In the genomic region with DNA sequence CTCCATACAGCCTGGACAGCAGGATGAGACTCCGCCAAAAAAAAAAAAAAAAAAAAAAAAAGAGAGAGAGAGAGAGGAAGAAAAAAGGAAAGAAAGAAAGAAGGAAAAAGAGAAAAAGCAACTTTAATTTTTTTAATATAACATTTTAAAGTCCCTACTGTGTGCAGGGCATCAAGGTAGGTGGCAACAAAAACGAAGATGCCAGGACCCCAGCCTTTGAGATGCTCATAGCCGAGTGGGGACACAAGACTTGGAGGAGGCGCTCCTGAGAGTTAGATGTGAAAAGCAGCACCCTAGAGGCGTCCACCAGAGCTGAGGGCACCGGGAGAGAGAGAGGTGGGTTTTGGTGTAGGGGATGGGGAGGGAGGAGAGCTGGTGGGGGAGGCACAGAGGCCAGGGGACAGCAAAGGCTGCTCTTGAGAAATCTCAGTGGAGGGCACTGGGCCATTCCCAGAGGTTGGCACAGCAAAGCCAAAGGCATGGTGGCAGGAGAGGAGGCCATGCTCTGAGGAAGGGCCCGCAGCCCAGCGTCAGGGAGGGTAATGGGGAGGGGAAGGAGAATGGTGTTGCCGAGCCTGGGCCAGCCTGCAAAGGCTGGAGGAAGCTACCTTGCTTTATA, we compare ENCODE assay signal across 10 cellular contexts.
DNase-seq lines count a peak whose midpoint lies in the region; ATAC-seq, FAIRE-seq and TF ChIP-seq lines count a peak whose summit lies in the region.
"Had no signal": no experiment of that assay in that cellular context is flagged by ENCODE, and none has a peak within 500 bp of the region (broad histone marks: within the 10 kb centered on the region; RNA-seq: fewer than 3 reads in every experiment).

No MANE protein-coding gene starts in this region.

- H3K4me1 ChIP-seq in adrenal gland (replicated peaks in 1 of 2), result peaks cover 87 to 90% of the 10 kb centered on the region in 2 donors
- peaks cover 97% of the 10 kb centered on the region for H3K4me1 ChIP-seq in suprapubic skin

- H3K27me3 Mint-ChIP-seq in activated CD8-positive, alpha-beta T cell treated with anti-CD3 and anti-CD28 coated beads, Interleukin-2, amount 10 ng/mL, durations not matched to agents 7 days and 5 days (ENCODE audit: low read depth), result peaks cover 14% of the 10 kb centered on the region
- H3K27me3 Mint-ChIP-seq in activated CD8-positive, alpha-beta T cell treated with anti-CD3 and anti-CD28 coated beads for 36 hours, result peaks cover 7% of the 10 kb centered on the region

- no peak for DNase-seq in activated CD8-positive, alpha-beta T cell treated with anti-CD3 and anti-CD28 coated beads, Interleukin-2, amount 10 ng/mL, durations not matched to agents 7 days and 5 days
- DNase-seq in activated CD8-positive, alpha-beta T cell treated with anti-CD3 and anti-CD28 coated beads for 36 hours, result no peak
- DNase-seq in adrenal gland, result no peak
- DNase-seq in medulla oblongata (ENCODE audit: extremely low spot score), result peak; percentile 22
- DNase-seq in suprapubic skin (ENCODE audit: low spot score in 2 of 2), result no peak
- no peak for DNase-seq in frontal cortex (ENCODE audit: low spot score in 2 of 2)
- no peak for DNase-seq in cerebellar cortex (ENCODE audit: low spot score)
- no peak for DNase-seq in NCI-H2029 (lab: John Stamatoyannopoulos, UW)
- DNase-seq: NCI-H1105, SJCRH30 had no signal

- WGBS in adrenal gland, 4 donors, result 75 to 85% (median 81%) methylated on average over 9 of the region's 9 CpGs
- 68% methylated on average over 9 of the region's 9 CpGs for WGBS in suprapubic skin

- H3K4me1 Mint-ChIP-seq in activated CD8-positive, alpha-beta T cell treated with anti-CD3 and anti-CD28 coated beads, Interleukin-2, amount 10 ng/mL, durations not matched to agents 7 days and 5 days (ENCODE audit: low read depth), result peaks cover 58% of the 10 kb centered on the region
- peaks cover 43% of the 10 kb centered on the region for H3K4me1 Mint-ChIP-seq in activated CD8-positive, alpha-beta T cell treated with anti-CD3 and anti-CD28 coated beads for 36 hours (ENCODE audit: low read depth)

- H3K9me3 ChIP-seq in adrenal gland (replicated peaks in 1 of 3), result no peaks in the 10 kb centered on the region
- no peaks in the 10 kb centered on the region for H3K9me3 ChIP-seq in suprapubic skin
- H3K9me3 ChIP-seq: SJCRH30 had no signal

- H3K4me3 Mint-ChIP-seq in activated CD8-positive, alpha-beta T cell treated with anti-CD3 and anti-CD28 coated beads, Interleukin-2, amount 10 ng/mL, durations not matched to agents 7 days and 5 days, result no peak overlapping the region
- H3K4me3 Mint-ChIP-seq in activated CD8-positive, alpha-beta T cell treated with anti-CD3 and anti-CD28 coated beads for 36 hours, result no peak overlapping the region

- intact Hi-C loops in activated CD8-positive, alpha-beta T cell treated with anti-CD3 and anti-CD28 coated beads for 36 hours (cut with micrococcal nuclease), result loop anchor here (10.0 kb wide), 1 partner anchor 120 kb away; no protein-coding TSS in a partner anchor
- intact Hi-C loops in adrenal gland (cut with DNase I), result loop anchor here in 1 of 2 donors (5.0 to 10.0 kb wide), 3 partner anchors 122 to 340 kb away; no protein-coding TSS in a partner anchor

- TF ChIP-seq EP300 in suprapubic skin (IDR thresholded peaks at IDR 0.05), result no peak

- POLR2A ChIA-PET in activated CD8-positive, alpha-beta T cell treated with anti-CD3 and anti-CD28 coated beads, Interleukin-2, amount 10 ng/mL, durations not matched to agents 7 days and 5 days (lab: Charles Lee), result interaction anchor here (0.6 to 3.4 kb wide), 4 partner anchors 25 to 724 kb away, joined by 3 to 13 read pairs (median 4); no protein-coding TSS in a partner anchor
- POLR2A ChIA-PET in activated CD8-positive, alpha-beta T cell treated with anti-CD3 and anti-CD28 coated beads for 36 hours (lab: Charles Lee), result interaction anchor here (0.6 to 2.8 kb wide), 10 partner anchors 9 to 939 kb away, joined by 3 to 16 read pairs (median 3); no protein-coding TSS in a partner anchor

- no peaks in the 10 kb centered on the region for H3K9me3 Mint-ChIP-seq in activated CD8-positive, alpha-beta T cell treated with anti-CD3 and anti-CD28 coated beads, Interleukin-2, amount 10 ng/mL, durations not matched to agents 7 days and 5 days (ENCODE audit: insufficient read depth)
- no peaks in the 10 kb centered on the region for H3K9me3 Mint-ChIP-seq in activated CD8-positive, alpha-beta T cell treated with anti-CD3 and anti-CD28 coated beads for 36 hours

- peaks cover 6% of the 10 kb centered on the region for H3K36me3 Mint-ChIP-seq in activated CD8-positive, alpha-beta T cell treated with anti-CD3 and anti-CD28 coated beads, Interleukin-2, amount 10 ng/mL, durations not matched to agents 7 days and 5 days (ENCODE audit: low read depth)
- H3K36me3 Mint-ChIP-seq in activated CD8-positive, alpha-beta T cell treated with anti-CD3 and anti-CD28 coated beads for 36 hours (ENCODE audit: low read depth), result peaks cover 5% of the 10 kb centered on the region

- ATAC-seq in activated CD8-positive, alpha-beta T cell treated with anti-CD3 and anti-CD28 coated beads, Interleukin-2, amount 10 ng/mL, durations not matched to agents 7 days and 5 days, result no peak
- ATAC-seq in activated CD8-positive, alpha-beta T cell treated with anti-CD3 and anti-CD28 coated beads for 36 hours, result no peak

- H3K27ac Mint-ChIP-seq in activated CD8-positive, alpha-beta T cell treated with anti-CD3 and anti-CD28 coated beads, Interleukin-2, amount 10 ng/mL, durations not matched to agents 7 days and 5 days, result peak overlapping the region; percentile 52
- no peak overlapping the region for H3K27ac Mint-ChIP-seq in activated CD8-positive, alpha-beta T cell treated with anti-CD3 and anti-CD28 coated beads for 36 hours

- H3K36me3 ChIP-seq in adrenal gland (replicated peaks in 1 of 2) (no peaks in the 10 kb centered on the region), suprapubic skin (no peaks in the 10 kb centered on the region)
- H3K36me3 ChIP-seq: SJCRH30 had no signal

- TF ChIP-seq POLR2A in adrenal gland (IDR thresholded peaks at IDR 0.05), result no peak
- no peak for TF ChIP-seq POLR2A in suprapubic skin (IDR thresholded peaks at IDR 0.05)

- H3K27ac ChIP-seq in adrenal gland (peak overlapping the region; percentile 99 to 100 (median 99)), suprapubic skin (peak overlapping the region; percentile 98)
- H3K27ac ChIP-seq: SJCRH30 had no signal

- H3K4me3 ChIP-seq in adrenal gland (no peak overlapping the region), suprapubic skin (no peak overlapping the region)
- H3K4me3 ChIP-seq: SJCRH30 had no signal

- CTCF ChIA-PET in activated CD8-positive, alpha-beta T cell treated with anti-CD3 and anti-CD28 coated beads, Interleukin-2, amount 10 ng/mL, durations not matched to agents 7 days and 5 days (lab: Charles Lee), result interaction anchor here (0.9 kb wide), 1 partner anchor 126 kb away, joined by 4 read pairs; no protein-coding TSS in a partner anchor
- CTCF ChIA-PET in activated CD8-positive, alpha-beta T cell treated with anti-CD3 and anti-CD28 coated beads for 36 hours (lab: Charles Lee), result interaction anchor here (0.9 to 1.2 kb wide), 2 partner anchors 119 to 342 kb away, joined by 3 to 4 read pairs; no protein-coding TSS in a partner anchor

- no peak for TF ChIP-seq CTCF in activated CD8-positive, alpha-beta T cell treated with anti-CD3 and anti-CD28 coated beads for 36 hours (IDR thresholded peaks at IDR 0.05)
- TF ChIP-seq CTCF in adrenal gland (IDR thresholded peaks at IDR 0.05) (no peak), suprapubic skin (IDR thresholded peaks at IDR 0.05) (no peak)

- no peak for FAIRE-seq in frontal cortex (lab: Jason Lieb, UNC)

- no peaks in the 10 kb centered on the region for H3K27me3 ChIP-seq in adrenal gland
- H3K27me3 ChIP-seq in suprapubic skin, result no peaks in the 10 kb centered on the region
